ENCODE assay signal across 27 cellular contexts in the genomic region with DNA sequence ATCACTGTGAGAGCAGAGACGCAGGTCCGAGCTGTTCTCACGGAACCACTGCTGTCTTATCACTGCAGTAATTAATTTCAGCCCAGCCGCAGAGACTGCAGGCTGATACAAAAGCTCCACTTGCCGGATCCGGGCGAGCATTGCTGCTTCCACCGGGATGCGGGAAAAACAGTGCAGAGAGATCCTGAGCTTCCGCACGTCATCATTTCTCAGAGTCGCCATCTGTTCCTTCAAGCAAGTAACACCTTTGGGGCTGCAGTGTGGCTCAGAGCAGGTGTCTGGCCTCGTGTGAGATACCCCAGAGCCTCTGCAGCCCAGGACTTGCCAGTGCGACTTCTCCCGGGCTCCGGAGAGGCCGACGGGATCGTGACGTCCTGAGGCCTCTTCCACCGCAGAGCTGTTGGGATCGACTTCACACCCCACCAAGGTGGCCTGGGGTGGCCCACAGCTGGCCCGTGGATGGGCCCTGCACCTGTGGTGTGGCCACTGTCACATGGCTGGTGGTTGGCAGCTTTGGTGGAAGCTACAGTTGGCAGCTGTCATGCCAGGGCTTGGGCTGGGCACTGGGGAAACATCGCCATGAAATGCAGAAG.
"Had no signal": no experiment of that assay in that cellular context is flagged by ENCODE, and none has a peak within 500 bp of the region (broad histone marks: within the 10 kb centered on the region; RNA-seq: fewer than 3 reads in every experiment).

No MANE protein-coding gene starts in this region.

- H3K27ac ChIP-seq: breast epithelium, colonic mucosa, neutrophil, ovary, prostate gland, skin epidermis, thyroid gland, upper lobe of right lung had no signal

- H3K4me3 ChIP-seq: breast epithelium, colonic mucosa, ovary, prostate gland, skin epidermis, thyroid gland, upper lobe of right lung had no signal

- H3K27me3 ChIP-seq: colonic mucosa, neutrophil, ovary, thyroid gland had no signal

- ATAC-seq: stimulated activated memory B cell treated with anti-CD40 and anti-IgM and Interleukin-4, amounts not matched to agents 10 μg/mL and 1 μg/mL and 100 μg/mL, for 72 hours; stimulated activated naive CD8-positive, alpha-beta T cell treated with anti-CD3 and anti-CD28 coated beads, Interleukin-15, amount 100 ng/mL, for 72 hours; T-helper 17 cell; upper lobe of right lung had no signal

- DNase-seq: activated CD4-positive, alpha-beta memory T cell treated with anti-CD3 and anti-CD28 coated beads, Interleukin-2, amount 10 ng/mL, durations not matched to agents 7 days and 5 days; activated CD4-positive, alpha-beta T cell treated with anti-CD3 and anti-CD28 coated beads, Interleukin-2, amount 10 ng/mL, durations not matched to agents 24 days and 14 days; activated CD4-positive, CD25-positive, alpha-beta regulatory T cell treated with anti-CD3 and anti-CD28 coated beads, Interleukin-2, amount 50 U/mL, for 72 hours; activated CD8-positive, alpha-beta memory T cell treated with anti-CD3 and anti-CD28 coated beads, Interleukin-2, amount 50 U/mL, for 48 hours; activated gamma-delta T cell; activated naive CD4-positive, alpha-beta T cell treated with anti-CD3 and anti-CD28 coated beads, Interleukin-2, amount 10 ng/mL, durations not matched to agents 7 days and 5 days; activated naive CD8-positive, alpha-beta T cell treated with anti-CD3 and anti-CD28 coated beads, Interleukin-2, amount 10 ng/mL, durations not matched to agents 7 days and 5 days; activated T-cell treated with anti-CD3 and anti-CD28 coated beads, Interleukin-2, amount 50 U/mL, for 24 hours; central memory CD4-positive, alpha-beta T cell; colonic mucosa; effector memory CD4-positive, alpha-beta T cell; glutamatergic neuron; islet precursor cell; mammary epithelial cell; ovary; stimulated activated CD4-positive, alpha-beta T cell treated with anti-CD3 and anti-CD28 coated beads, Interleukin-4, amount 100 ng/mL, for 24 hours; stimulated activated naive CD8-positive, alpha-beta T cell treated with anti-CD3 and anti-CD28 coated beads, Interleukin-15, amount 100 ng/mL, for 72 hours; substantia nigra; T-helper 17 cell; T1000; thyroid gland; upper lobe of right lung had no signal

- H3K4me1 ChIP-seq: breast epithelium, colonic mucosa, prostate gland, upper lobe of right lung had no signal

- H3K36me3 ChIP-seq: breast epithelium, colonic mucosa, neutrophil, ovary, prostate gland, thyroid gland, upper lobe of right lung had no signal

- H3K9me3 ChIP-seq: colonic mucosa, neutrophil, ovary, prostate gland, thyroid gland, upper lobe of right lung had no signal
